In genomic region chr14:39977198-39977597, GRCh38 we compare ENCODE assay signal across 20 cellular contexts.
"Had no signal": no experiment of that assay in that cellular context is flagged by ENCODE, and none has a peak within 500 bp of the region (broad histone marks: within the 10 kb centered on the region; RNA-seq: fewer than 3 reads in every experiment).

No MANE protein-coding gene starts in this region.

- DNase-seq: activated CD4-positive, alpha-beta T cell treated with anti-CD3 and anti-CD28 coated beads for 48 hours; activated CD4-positive, CD25-positive, alpha-beta regulatory T cell; activated CD8-positive, alpha-beta T cell treated with anti-CD3 and anti-CD28 coated beads for 36 hours; activated naive CD4-positive, alpha-beta T cell treated with anti-CD3 and anti-CD28 coated beads for 36 hours; activated T-cell treated with anti-CD3 and anti-CD28 coated beads, Interleukin-2, amount 50 U/mL, for 4 hours; body of pancreas; dermis blood vessel endothelial cell; effector memory CD8-positive, alpha-beta T cell; esophagus squamous epithelium; heart right ventricle; kidney glomerular epithelial cell; left ventricle myocardium inferior; mammary epithelial cell; midbrain; right cardiac atrium; stimulated activated CD4-positive, alpha-beta T cell treated with anti-CD3 and anti-CD28 coated beads, Interleukin-2, amount 100 ng/mL, for 24 hours; stimulated activated naive CD4-positive, alpha-beta T cell treated with Interleukin-2 at 50 U/mL for 16 hours; substantia nigra; transverse colon had no signal

- H3K36me3 Mint-ChIP-seq: neural progenitor cell had no signal

- ATAC-seq: activated CD8-positive, alpha-beta T cell treated with anti-CD3 and anti-CD28 coated beads for 36 hours; activated T-cell treated with anti-CD3 and anti-CD28 coated beads, Interleukin-2, amount 50 U/mL, for 4 hours; body of pancreas; effector memory CD8-positive, alpha-beta T cell; heart right ventricle; right cardiac atrium had no signal

- H3K4me1 Mint-ChIP-seq: neural progenitor cell had no signal

- H3K27ac Mint-ChIP-seq: activated CD8-positive, alpha-beta T cell treated with anti-CD3 and anti-CD28 coated beads for 36 hours; activated naive CD4-positive, alpha-beta T cell treated with anti-CD3 and anti-CD28 coated beads for 36 hours; effector memory CD8-positive, alpha-beta T cell; neural progenitor cell had no signal

- H3K9me3 Mint-ChIP-seq: activated CD8-positive, alpha-beta T cell treated with anti-CD3 and anti-CD28 coated beads for 36 hours; activated naive CD4-positive, alpha-beta T cell treated with anti-CD3 and anti-CD28 coated beads for 36 hours; activated T-cell treated with anti-CD3 and anti-CD28 coated beads, Interleukin-2, amount 50 U/mL, for 4 hours; effector memory CD8-positive, alpha-beta T cell; neural progenitor cell had no signal

- H3K27me3 Mint-ChIP-seq: activated CD8-positive, alpha-beta T cell treated with anti-CD3 and anti-CD28 coated beads for 36 hours; effector memory CD8-positive, alpha-beta T cell had no signal

- H3K4me3 Mint-ChIP-seq: activated CD8-positive, alpha-beta T cell treated with anti-CD3 and anti-CD28 coated beads for 36 hours; activated naive CD4-positive, alpha-beta T cell treated with anti-CD3 and anti-CD28 coated beads for 36 hours; activated T-cell treated with anti-CD3 and anti-CD28 coated beads, Interleukin-2, amount 50 U/mL, for 4 hours; effector memory CD8-positive, alpha-beta T cell; neural progenitor cell had no signal
